Comparison of ENCODE assay signal across 21 cellular contexts in the genomic region with DNA sequence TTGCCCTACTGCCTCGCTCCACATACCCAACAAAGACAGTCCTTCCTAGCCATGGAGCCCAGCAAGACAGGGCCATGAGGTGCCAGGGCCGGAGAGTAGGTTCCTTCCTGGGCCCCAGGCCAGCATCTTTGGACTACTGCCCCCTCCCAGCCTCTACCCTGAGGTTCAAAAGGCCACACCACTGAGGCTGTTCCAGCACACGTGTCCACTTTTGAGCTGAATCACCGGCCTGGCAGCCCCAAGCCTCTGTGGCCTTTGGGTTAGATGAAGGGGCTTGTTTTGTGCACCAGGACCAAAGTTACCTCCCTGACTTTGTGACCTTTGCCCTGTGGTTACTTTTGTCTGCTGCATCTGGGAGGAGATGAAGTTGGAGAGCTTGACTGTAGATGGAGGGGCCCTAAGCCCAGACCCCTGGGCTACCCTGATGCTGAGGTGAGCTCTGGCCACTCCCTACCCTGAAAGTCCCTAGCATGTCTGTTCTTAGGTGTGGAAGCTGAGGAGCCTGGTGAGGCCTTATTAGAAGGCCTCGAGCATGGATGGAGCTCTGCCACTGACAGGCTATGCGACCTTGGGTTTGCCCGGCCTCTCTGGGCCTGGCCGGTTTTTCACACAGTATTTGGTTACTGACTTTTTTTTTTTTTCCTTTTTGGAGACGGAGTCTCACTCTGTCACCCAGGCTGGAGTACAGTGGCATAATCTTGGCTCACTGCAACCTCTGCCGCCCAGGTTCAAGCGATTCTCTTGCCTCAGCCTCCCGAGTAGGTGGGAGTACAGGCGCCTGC. TPM values are rescaled to one million over a fixed set of nuclear protein-coding genes. Genes with fewer than 3 reads are reported as not detected.
DNase-seq lines count a peak whose midpoint lies in the region; ATAC-seq, FAIRE-seq and TF ChIP-seq lines count a peak whose summit lies in the region.
"Had no signal": no experiment of that assay in that cellular context is flagged by ENCODE, and none has a peak within 500 bp of the region (broad histone marks: within the 10 kb centered on the region; RNA-seq: fewer than 3 reads in every experiment).

No MANE protein-coding gene starts in this region.

- peaks cover 15 to 30% (median 28%) of the 10 kb centered on the region in 4 donors for H3K4me1 ChIP-seq in liver (ENCODE audit: control insufficient read depth in 4 of 4, insufficient read depth in 4 of 4, low read length in 3 of 4)
- no peaks in the 10 kb centered on the region for H3K4me1 ChIP-seq in psoas muscle
- H3K4me1 ChIP-seq: A549, Caco-2 had no signal

- FAIRE-seq in HTR-8/SVneo (lab: Jason Lieb, UNC): no peak
- FAIRE-seq: A549, D721Med, G401.6, GM12891, GM19239, H54 had no signal

- CTCF ChIA-PET in T-cell (lab: Charles Lee): no interaction called here

- POLR2A ChIA-PET in T-cell (lab: Charles Lee): interaction anchor here in 1 of 2 donors (0.6 kb wide), 1 partner anchor 1826 kb away, joined by 5 read pairs; no protein-coding TSS in a partner anchor

- TF ChIP-seq RAD21 in liver (IDR thresholded peaks at IDR 0.05): no peak

- H3K27ac ChIP-seq in liver (ENCODE audit: low read depth in 1 of 2, low read length in 2 of 2): no peak overlapping the region
- no peak overlapping the region for H3K27ac ChIP-seq in psoas muscle
- H3K27ac ChIP-seq: 22Rv1, A549, C4-2B had no signal

- H3K4me3 ChIP-seq in MG63: no peak overlapping the region
- no peak overlapping the region for H3K4me3 ChIP-seq in liver (ENCODE audit: low read depth in 1 of 3, low read length in 3 of 3)
- no peak overlapping the region for H3K4me3 ChIP-seq in psoas muscle
- H3K4me3 ChIP-seq: A549 had no signal

- H3K9me3 Mint-ChIP-seq in brain: no peaks in the 10 kb centered on the region
- H3K9me3 Mint-ChIP-seq in T-cell: no peaks in the 10 kb centered on the region
- H3K9me3 Mint-ChIP-seq: CD4-positive, alpha-beta T cell had no signal

- H3K9ac ChIP-seq in liver (ENCODE audit: low read depth in 1 of 2, low read length in 2 of 2): no peak overlapping the region

- H3K27ac Mint-ChIP-seq in brain (peak overlapping the region in 3 of 5 experiments; percentile 63 to 89 (median 72)), T-cell (no peak overlapping the region)
- H3K27ac Mint-ChIP-seq: CD4-positive, alpha-beta T cell had no signal

- no peaks in the 10 kb centered on the region for H3K9me3 ChIP-seq in MG63
- H3K9me3 ChIP-seq in liver (ENCODE audit: control insufficient read depth in 4 of 4, low read length in 3 of 4): no peaks in the 10 kb centered on the region
- H3K9me3 ChIP-seq in psoas muscle: no peaks in the 10 kb centered on the region
- H3K9me3 ChIP-seq: A549, Caco-2 had no signal

- 70% methylated on average over 13 of the region's 13 CpGs for WGBS in liver
- WGBS in psoas muscle, 3 donors: 59 to 77% (median 61%) methylated on average over 13 of the region's 13 CpGs

- intact Hi-C loops in psoas muscle (cut with DNase I): no loop called here

- H3K4me1 Mint-ChIP-seq in brain (peaks cover 38% of the 10 kb centered on the region), T-cell (no peaks in the 10 kb centered on the region)

- peak in 3 of 4 donors; percentile 26 to 54 (median 36) for ATAC-seq in psoas muscle
- no peak for ATAC-seq in HG02938 (IDR thresholded peaks at IDR 0.05; ENCODE audit: unreplicated experiment)
- ATAC-seq in T-cell (replicated peaks in 1 of 4): no peak

- DNase-seq in MG63 (peak; percentile 59), psoas muscle (no peak), HTR-8/SVneo (ENCODE audit: insufficient read length, low spot score) (no peak), HUDEP-2 (lab: John Stamatoyannopoulos, UW; ENCODE audit: unreplicated experiment in 76 of 76) (no peak), T-cell (no peak)
- DNase-seq: AML-193; Caco-2; CD4-positive, alpha-beta T cell; HCEC 1CT had no signal

- no peaks in the 10 kb centered on the region for H3K36me3 Mint-ChIP-seq in brain
- no peaks in the 10 kb centered on the region for H3K36me3 Mint-ChIP-seq in T-cell

- no peak for TF ChIP-seq CTCF in brain (conservative IDR thresholded peaks at IDR 0.05)
- TF ChIP-seq CTCF in liver (IDR thresholded peaks at IDR 0.05; ENCODE audit: low read depth, low read length, missing input control): no peak
- no peak for TF ChIP-seq CTCF in psoas muscle (IDR thresholded peaks at IDR 0.05)

- H3K27me3 Mint-ChIP-seq in brain: peaks cover 9% of the 10 kb centered on the region
- peaks cover 17 to 23% of the 10 kb centered on the region in 2 donors for H3K27me3 Mint-ChIP-seq in T-cell

- H3K36me3 ChIP-seq in MG63 (no peaks in the 10 kb centered on the region), liver (ENCODE audit: control insufficient read depth in 4 of 4, insufficient read depth in 3 of 4, low read depth in 1 of 4, low read length in 3 of 4) (no peaks in the 10 kb centered on the region), psoas muscle (ENCODE audit: insufficient read depth in 1 of 2, low read depth in 1 of 2) (no peaks in the 10 kb centered on the region)

- no peak overlapping the region for H3K4me3 Mint-ChIP-seq in brain
- H3K4me3 Mint-ChIP-seq in T-cell: no peak overlapping the region
- H3K4me3 Mint-ChIP-seq: CD4-positive, alpha-beta T cell had no signal

- no peaks in the 10 kb centered on the region; the same call in 1 of the 2 replicates for H3K27me3 ChIP-seq in MG63
- no peaks in the 10 kb centered on the region for H3K27me3 ChIP-seq in liver (ENCODE audit: control insufficient read depth in 4 of 4, insufficient read depth in 4 of 4, low read length in 3 of 4)
- H3K27me3 ChIP-seq in psoas muscle (ENCODE audit: insufficient read depth in 3 of 3, low read length in 2 of 3): peaks cover 0 to 4% (median 0%) of the 10 kb centered on the region in 3 donors

TF ChIP-seq in liver, 16 proteins besides CTCF, POLR2A, EP300 and RAD21 (continues in another document):
- TF ChIP-seq, protein P1, sequence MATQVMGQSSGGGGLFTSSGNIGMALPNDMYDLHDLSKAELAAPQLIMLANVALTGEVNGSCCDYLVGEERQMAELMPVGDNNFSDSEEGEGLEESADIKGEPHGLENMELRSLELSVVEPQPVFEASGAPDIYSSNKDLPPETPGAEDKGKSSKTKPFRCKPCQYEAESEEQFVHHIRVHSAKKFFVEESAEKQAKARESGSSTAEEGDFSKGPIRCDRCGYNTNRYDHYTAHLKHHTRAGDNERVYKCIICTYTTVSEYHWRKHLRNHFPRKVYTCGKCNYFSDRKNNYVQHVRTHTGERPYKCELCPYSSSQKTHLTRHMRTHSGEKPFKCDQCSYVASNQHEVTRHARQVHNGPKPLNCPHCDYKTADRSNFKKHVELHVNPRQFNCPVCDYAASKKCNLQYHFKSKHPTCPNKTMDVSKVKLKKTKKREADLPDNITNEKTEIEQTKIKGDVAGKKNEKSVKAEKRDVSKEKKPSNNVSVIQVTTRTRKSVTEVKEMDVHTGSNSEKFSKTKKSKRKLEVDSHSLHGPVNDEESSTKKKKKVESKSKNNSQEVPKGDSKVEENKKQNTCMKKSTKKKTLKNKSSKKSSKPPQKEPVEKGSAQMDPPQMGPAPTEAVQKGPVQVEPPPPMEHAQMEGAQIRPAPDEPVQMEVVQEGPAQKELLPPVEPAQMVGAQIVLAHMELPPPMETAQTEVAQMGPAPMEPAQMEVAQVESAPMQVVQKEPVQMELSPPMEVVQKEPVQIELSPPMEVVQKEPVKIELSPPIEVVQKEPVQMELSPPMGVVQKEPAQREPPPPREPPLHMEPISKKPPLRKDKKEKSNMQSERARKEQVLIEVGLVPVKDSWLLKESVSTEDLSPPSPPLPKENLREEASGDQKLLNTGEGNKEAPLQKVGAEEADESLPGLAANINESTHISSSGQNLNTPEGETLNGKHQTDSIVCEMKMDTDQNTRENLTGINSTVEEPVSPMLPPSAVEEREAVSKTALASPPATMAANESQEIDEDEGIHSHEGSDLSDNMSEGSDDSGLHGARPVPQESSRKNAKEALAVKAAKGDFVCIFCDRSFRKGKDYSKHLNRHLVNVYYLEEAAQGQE (IDR thresholded peaks at IDR 0.05): peak; percentile 38
- TF ChIP-seq, protein P2, sequence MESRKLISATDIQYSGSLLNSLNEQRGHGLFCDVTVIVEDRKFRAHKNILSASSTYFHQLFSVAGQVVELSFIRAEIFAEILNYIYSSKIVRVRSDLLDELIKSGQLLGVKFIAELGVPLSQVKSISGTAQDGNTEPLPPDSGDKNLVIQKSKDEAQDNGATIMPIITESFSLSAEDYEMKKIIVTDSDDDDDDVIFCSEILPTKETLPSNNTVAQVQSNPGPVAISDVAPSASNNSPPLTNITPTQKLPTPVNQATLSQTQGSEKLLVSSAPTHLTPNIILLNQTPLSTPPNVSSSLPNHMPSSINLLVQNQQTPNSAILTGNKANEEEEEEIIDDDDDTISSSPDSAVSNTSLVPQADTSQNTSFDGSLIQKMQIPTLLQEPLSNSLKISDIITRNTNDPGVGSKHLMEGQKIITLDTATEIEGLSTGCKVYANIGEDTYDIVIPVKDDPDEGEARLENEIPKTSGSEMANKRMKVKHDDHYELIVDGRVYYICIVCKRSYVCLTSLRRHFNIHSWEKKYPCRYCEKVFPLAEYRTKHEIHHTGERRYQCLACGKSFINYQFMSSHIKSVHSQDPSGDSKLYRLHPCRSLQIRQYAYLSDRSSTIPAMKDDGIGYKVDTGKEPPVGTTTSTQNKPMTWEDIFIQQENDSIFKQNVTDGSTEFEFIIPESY (IDR thresholded peaks at IDR 0.05): no peak
- peak; percentile 41 for TF ChIP-seq YY1 (IDR thresholded peaks at IDR 0.05)
- TF ChIP-seq SP1 (IDR thresholded peaks at IDR 0.05): peak; percentile 71
- TF ChIP-seq JUND (IDR thresholded peaks at IDR 0.05): peak in 1 of 2 donors; percentile 54
- peak; percentile 96 to 98 for TF ChIP-seq HNF4A (conservative IDR thresholded peaks at IDR 0.05)

RNA-seq across cellular contexts. Expression of a gene that starts 12.0 kb away (rescaled TPM):
- not detected in 2 replicates for total RNA-seq in MG63 (2014; rRNA removed; shearing (Covaris generic); ENCODE audit: low replicate concordance)
- polyA plus RNA-seq in brain (ENCODE audit: insufficient read depth, low read depth, low replicate concordance) (64.1 TPM), liver (under 1 TPM in 1 of 2 donors, not detected in 1; 0.39 TPM), psoas muscle (under 1 TPM in 1 of 3 donors, not detected in 2; 0.04 TPM)
- total RNA-seq in liver (not detected), psoas muscle (not detected), T-cell (1 to 10 TPM in 1 of 5 donors, under 1 TPM in 1, not detected in 3; 0.49 to 1.6 TPM)
- total RNA-seq: Caco-2 had no signal
- polyA plus RNA-seq: A549, BJ had no signal

RNA-seq across cellular contexts. Expression of a gene that starts 42.5 kb away (rescaled TPM):
- total RNA-seq in MG63 (2014; rRNA removed; shearing (Covaris generic); ENCODE audit: low replicate concordance): 4.8 and 8.4 TPM in 2 replicates
- polyA plus RNA-seq in brain (ENCODE audit: insufficient read depth, low read depth, low replicate concordance): 43.1 TPM
- total RNA-seq in liver: 10 to 100 TPM; 15.5 to 21.3 TPM
- polyA plus RNA-seq in liver: 1 to 10 TPM; 4.3 to 7.9 TPM
- 10 to 100 TPM; 22.3 to 28.6 (median 24.4) TPM for total RNA-seq in psoas muscle
- 10 to 100 TPM in 1 of 3 donors, 1 to 10 TPM in 2; 7.3 to 12.1 (median 7.7) TPM for polyA plus RNA-seq in psoas muscle
- 100 to 1,000 TPM; 121 to 176 (median 123) TPM for total RNA-seq in T-cell

RNA-seq across cellular contexts. Expression of a gene that starts 49.1 kb away (rescaled TPM):
- total RNA-seq in MG63 (2014; rRNA removed; shearing (Covaris generic); ENCODE audit: low replicate concordance): 0.69 and 1.6 TPM in 2 replicates
- polyA plus RNA-seq in brain (ENCODE audit: insufficient read depth, low read depth, low replicate concordance): 12.4 TPM
- total RNA-seq in liver: 100 to 1,000 TPM in 1 of 2 donors, 10 to 100 TPM in 1; 19.3 to 189 TPM
- polyA plus RNA-seq in liver: 100 to 1,000 TPM; 126 to 227 TPM
- total RNA-seq in psoas muscle: 1 to 10 TPM in 1 of 4 donors, under 1 TPM in 2, not detected in 1; 0.26 to 1.7 (median 0.91) TPM
- polyA plus RNA-seq in psoas muscle: 1 to 10 TPM in 1 of 3 donors, under 1 TPM in 2; 0.17 to 3.6 (median 0.35) TPM
- 1 to 10 TPM; 2.4 to 5.7 (median 4.6) TPM for total RNA-seq in T-cell

Comparison
In these comparisons a context has a peak if more than half of its experiments do, and no peak if none do; other contexts are left out.
1. H3K27ac Mint-ChIP-seq: peak in brain (3 of 5); none in T-cell (0 of 2).
2. ATAC-seq: peak in psoas muscle (3 of 4); none in HG02938 (single experiment) and T-cell (0 of 4).
3. RNA of a gene that starts 42.5 kb away (total RNA-seq): 121 to 176 TPM in T-cell; 22.3 to 28.6 TPM in psoas muscle, 15.5 to 21.3 TPM in liver and 4.8 to 8.4 TPM in MG63; every median in the first group is over 4 times any median in the second.